20 cellular contexts compared by ENCODE assay signal in genomic region chr11:115720537-115721308, GRCh38.
DNase-seq lines count a peak whose midpoint lies in the region; ATAC-seq, FAIRE-seq and TF ChIP-seq lines count a peak whose summit lies in the region.
"Had no signal": no experiment of that assay in that cellular context is flagged by ENCODE, and none has a peak within 500 bp of the region (broad histone marks: within the 10 kb centered on the region; RNA-seq: fewer than 3 reads in every experiment).

No MANE protein-coding gene starts in this region.

- no peak for TF ChIP-seq POLR2A in A549 (IDR thresholded peaks at IDR 0.05; ENCODE audit: low read length)
- TF ChIP-seq POLR2A in tibial nerve (IDR thresholded peaks at IDR 0.05), result no peak

- WGBS in A549 (ENCODE audit: missing lambda C conversion rate), result 49% methylated on average over 13 of the region's 13 CpGs
- 48 to 55% methylated on average over 13 of the region's 13 CpGs for WGBS in tibial nerve, 2 donors

- no peaks in the 10 kb centered on the region for H3K9me3 ChIP-seq in A549
- no peaks in the 10 kb centered on the region for H3K9me3 ChIP-seq in tibial nerve

- no peak for ATAC-seq in A549
- ATAC-seq: activated T-cell treated with anti-CD3 and anti-CD28 coated beads, Interleukin-2, amount 50 U/mL, for 72 hours; HCT116; left colon; natural killer cell had no signal

- TF ChIP-seq CTCF in A549 (IDR thresholded peaks at IDR 0.05) (no peak), tibial nerve (IDR thresholded peaks at IDR 0.05) (no peak)

- TF ChIP-seq EP300 in A549 (IDR thresholded peaks at IDR 0.05) (no peak), tibial nerve (IDR thresholded peaks at IDR 0.05) (no peak)

- CTCF ChIA-PET in A549 (lab: Yijun Ruan, JAX), result no interaction called here

- H3K4me3 ChIP-seq in A549 (no peak overlapping the region), tibial nerve (no peak overlapping the region)

- POLR2A ChIA-PET in A549 (lab: Yijun Ruan, JAX), result no interaction called here

- H3K27ac ChIP-seq in A549, result no peak overlapping the region
- peak overlapping the region in 1 of 4 donors; percentile 39 for H3K27ac ChIP-seq in tibial nerve
- H3K27ac ChIP-seq: C4-2B had no signal

- DNase-seq in A549 (ENCODE audit: low read depth in 1 of 2, low spot score in 1 of 2) (no peak), DMS79 treated with DMSO at 0.1 percent for 48 hours (lab: John Stamatoyannopoulos, UW) (peak; percentile 98), NCI-H2029 treated with DMSO at 0.1 percent for 48 hours (lab: John Stamatoyannopoulos, UW) (peak; percentile 51), cerebellum (ENCODE audit: low spot score) (peak; percentile 82), hippocampal formation (lab: John Stamatoyannopoulos, UW) (no peak), tibial nerve (ENCODE audit: low spot score in 2 of 2) (no peak), NCI-H526 (lab: John Stamatoyannopoulos, UW) (no peak)
- no peak for DNase-seq in activated CD4-positive, alpha-beta T cell treated with anti-CD3 and anti-CD28 coated beads for 4 hours
- DNase-seq: activated CD4-positive, CD25-positive, alpha-beta regulatory T cell treated with anti-CD3 and anti-CD28 coated beads, Interleukin-2, amount 50 U/mL, for 72 hours; activated naive CD4-positive, alpha-beta T cell treated with anti-CD3 and anti-CD28 coated beads for 36 hours; activated T-cell treated with anti-CD3 and anti-CD28 coated beads, Interleukin-2, amount 50 U/mL, for 72 hours; dermis blood vessel endothelial cell; left colon; natural killer cell; NCI-H1930; NCI-H345 had no signal

- H3K36me3 ChIP-seq in tibial nerve, result no peaks in the 10 kb centered on the region

- no peak overlapping the region for H3K4me2 ChIP-seq in A549

- FAIRE-seq in A549 (lab: Jason Lieb, UNC), result no peak
- FAIRE-seq: endothelial cell of umbilical vein, GM12891 had no signal

- TF ChIP-seq RAD21 in A549 (conservative IDR thresholded peaks at IDR 0.05 in 1 of 2, IDR thresholded peaks at IDR 0.05 in 1 of 2), result no peak

- no peaks in the 10 kb centered on the region for H3K4me1 ChIP-seq in A549
- peaks cover 0 to 25% (median 5%) of the 10 kb centered on the region in 4 donors for H3K4me1 ChIP-seq in tibial nerve

- H3K27me3 ChIP-seq in tibial nerve, result no peaks in the 10 kb centered on the region

TF ChIP-seq in A549, 52 proteins besides CTCF, POLR2A, EP300 and RAD21:
- TF ChIP-seq MAFK (IDR thresholded peaks at IDR 0.05; ENCODE audit: partially characterized antibody) (peak; percentile 55), PHF8 (IDR thresholded peaks at IDR 0.05; ENCODE audit: borderline replicate concordance, low read depth) (no peak)

Comparison
In these comparisons a context has a peak if more than half of its experiments do, and no peak if none do; other contexts are left out.
1. DNase-seq: peak in DMS79 treated with DMSO at 0.1 percent for 48 hours (single experiment), NCI-H2029 treated with DMSO at 0.1 percent for 48 hours (single experiment) and cerebellum (single experiment); none in A549 (0 of 2), hippocampal formation (0 of 2), tibial nerve (0 of 2), NCI-H526 (0 of 2) and activated CD4-positive, alpha-beta T cell treated with anti-CD3 and anti-CD28 coated beads for 4 hours (0 of 2).